ENCODE assay signal across 11 cellular contexts in the genomic region with DNA sequence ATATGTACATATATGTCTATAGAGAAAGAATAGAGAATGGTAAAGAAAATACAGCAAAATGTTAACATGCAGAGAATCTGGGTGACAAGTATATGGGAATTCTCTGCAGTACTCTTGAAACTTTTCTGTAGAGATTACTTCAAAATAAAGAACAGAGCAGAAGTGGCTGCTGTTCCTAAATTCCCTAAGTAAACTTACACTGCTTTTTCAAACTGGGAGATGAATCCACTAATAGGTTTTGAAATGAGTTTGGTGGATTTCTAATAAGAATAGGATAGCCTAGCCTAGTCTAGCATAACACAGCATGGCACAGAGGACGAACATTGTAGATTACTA. TPM values are rescaled to one million over a fixed set of nuclear protein-coding genes. Genes with fewer than 3 reads are reported as not detected.
DNase-seq lines count a peak whose midpoint lies in the region; ATAC-seq and TF ChIP-seq lines count a peak whose summit lies in the region.
"Had no signal": no experiment of that assay in that cellular context is flagged by ENCODE, and none has a peak within 500 bp of the region (broad histone marks: within the 10 kb centered on the region; RNA-seq: fewer than 3 reads in every experiment).

No MANE protein-coding gene starts in this region.

- peaks cover 89% of the 10 kb centered on the region for H3K27me3 ChIP-seq in RWPE2 (ENCODE audit: insufficient read depth, poor library complexity, severe bottlenecking)
- H3K27me3 ChIP-seq in hepatocyte = peaks cover 87% of the 10 kb centered on the region
- H3K27me3 ChIP-seq in subcutaneous abdominal adipose tissue (ENCODE audit: control insufficient read depth in 5 of 5, insufficient read depth in 4 of 5, low read length in 5 of 5) = peaks cover 12 to 39% (median 24%) of the 10 kb centered on the region in 5 donors

- H3K27ac Mint-ChIP-seq in activated T-cell treated with anti-CD3 and anti-CD28 coated beads, Interleukin-2, amount 50 U/mL, for 72 hours = no peak overlapping the region

- H3K4me3 ChIP-seq in RWPE2 (ENCODE audit: severe bottlenecking) (no peak overlapping the region), hepatocyte (peak overlapping the region; percentile 50), subcutaneous abdominal adipose tissue (ENCODE audit: low read depth in 1 of 5, low read length in 5 of 5) (peak overlapping the region in 4 of 5 donors; percentile 48 to 67 (median 58))

- peak overlapping the region; percentile 99 for H3K4me2 ChIP-seq in hepatocyte

- H3K36me3 ChIP-seq in RWPE2 (ENCODE audit: low read depth) (no peaks in the 10 kb centered on the region), hepatocyte (replicated peaks; ENCODE audit: insufficient read depth, low read depth) (no peaks in the 10 kb centered on the region), subcutaneous abdominal adipose tissue (ENCODE audit: control insufficient read depth in 5 of 5, insufficient read depth in 5 of 5, low read length in 5 of 5) (no peaks in the 10 kb centered on the region)
- H3K36me3 ChIP-seq: neutrophil had no signal

- H4K20me1 ChIP-seq in hepatocyte (ENCODE audit: insufficient read depth, poor library complexity, severe bottlenecking) = no peaks in the 10 kb centered on the region

- ATAC-seq in activated T-cell treated with anti-CD3 and anti-CD28 coated beads, Interleukin-2, amount 50 U/mL, for 72 hours (replicated peaks in 1 of 2) = no peak
- peak; percentile 45; the same call in 2 of the 3 replicates for ATAC-seq in RWPE2 (ENCODE audit: low read depth)
- no peak for ATAC-seq in left lobe of liver
- ATAC-seq in GM21576 (IDR thresholded peaks at IDR 0.05; ENCODE audit: unreplicated experiment) = no peak

- no peaks in the 10 kb centered on the region for H3K36me3 Mint-ChIP-seq in activated T-cell treated with anti-CD3 and anti-CD28 coated beads, Interleukin-2, amount 50 U/mL, for 72 hours (ENCODE audit: insufficient read depth in 2 of 2)

- TF ChIP-seq CTCF in RWPE2 (IDR thresholded peaks at IDR 0.05; ENCODE audit: poor library complexity, severe bottlenecking) (no peak), hepatocyte (IDR thresholded peaks at IDR 0.05; ENCODE audit: poor library complexity) (no peak)

- H3K9ac ChIP-seq in subcutaneous abdominal adipose tissue (ENCODE audit: low read length in 5 of 5) = no peak overlapping the region

- peaks cover 8% of the 10 kb centered on the region for H3K4me1 Mint-ChIP-seq in activated T-cell treated with anti-CD3 and anti-CD28 coated beads, Interleukin-2, amount 50 U/mL, for 72 hours (ENCODE audit: low read depth)

- no peaks in the 10 kb centered on the region for H3K9me3 ChIP-seq in RWPE2 (ENCODE audit: severe bottlenecking)
- no peaks in the 10 kb centered on the region for H3K9me3 ChIP-seq in hepatocyte (ENCODE audit: low read depth)
- no peaks in the 10 kb centered on the region for H3K9me3 ChIP-seq in subcutaneous abdominal adipose tissue (ENCODE audit: control insufficient read depth in 5 of 5, low read length in 5 of 5)
- H3K9me3 ChIP-seq: neutrophil had no signal

- 9% methylated on average over 1 of the region's 1 CpG for WGBS in hepatocyte (ENCODE audit: low lambda C conversion rate, missing lambda C conversion rate)

- H3K27ac ChIP-seq in RWPE2 (ENCODE audit: poor library complexity, severe bottlenecking) = no peak overlapping the region
- no peak overlapping the region for H3K27ac ChIP-seq in hepatocyte
- H3K27ac ChIP-seq in subcutaneous abdominal adipose tissue (ENCODE audit: low read depth, low read length) = no peak overlapping the region
- H3K27ac ChIP-seq: HL-60, neutrophil had no signal

- no peaks in the 10 kb centered on the region for H3K9me2 ChIP-seq in hepatocyte (replicated peaks; ENCODE audit: insufficient read depth)

- H3K9me3 Mint-ChIP-seq in activated T-cell treated with anti-CD3 and anti-CD28 coated beads, Interleukin-2, amount 50 U/mL, for 72 hours = no peaks in the 10 kb centered on the region

- peaks cover 3% of the 10 kb centered on the region for H3K4me1 ChIP-seq in RWPE2 (ENCODE audit: insufficient read depth, poor library complexity, severe bottlenecking)
- peaks cover 11% of the 10 kb centered on the region for H3K4me1 ChIP-seq in hepatocyte (ENCODE audit: insufficient read depth)
- H3K4me1 ChIP-seq in subcutaneous abdominal adipose tissue (ENCODE audit: control insufficient read depth in 5 of 5, insufficient read depth in 5 of 5, low read length in 5 of 5) = peaks cover 2 to 15% (median 14%) of the 10 kb centered on the region in 5 donors

- peaks cover 22% of the 10 kb centered on the region for H3K27me3 Mint-ChIP-seq in activated T-cell treated with anti-CD3 and anti-CD28 coated beads, Interleukin-2, amount 50 U/mL, for 72 hours (ENCODE audit: low read depth)

- H3K79me2 ChIP-seq in hepatocyte = no peaks in the 10 kb centered on the region

- peak overlapping the region; percentile 72 to 73 for H3K4me3 Mint-ChIP-seq in activated T-cell treated with anti-CD3 and anti-CD28 coated beads, Interleukin-2, amount 50 U/mL, for 72 hours

- H2AFZ ChIP-seq in hepatocyte = peak overlapping the region; percentile 79

- no peak for DNase-seq in activated T-cell treated with anti-CD3 and anti-CD28 coated beads, Interleukin-2, amount 50 U/mL, for 72 hours
- DNase-seq in activated T-cell treated with anti-CD3 and anti-CD28 coated beads, Interleukin-2, amount 50 U/mL, for 1 hour = no peak
- DNase-seq in RWPE2 (ENCODE audit: low spot score) (no peak), hepatocyte (ENCODE audit: low spot score) (no peak), GM19238 (ENCODE audit: insufficient read length, low spot score) (no peak), left lobe of liver (ENCODE audit: low spot score) (no peak)
- DNase-seq: NCI-H187 treated with DMSO at 0.1 percent for 48 hours had no signal

RNA-seq across cellular contexts. Expression of gene CR2, which starts 0.5 kb away (rescaled TPM):
- total RNA-seq in activated T-cell treated with anti-CD3 and anti-CD28 coated beads, Interleukin-2, amount 50 U/mL, for 72 hours = under 1 TPM; 0.07 to 0.26 TPM
- total RNA-seq in hepatocyte (0.17 and 0.36 TPM in 2 replicates), left lobe of liver (0.08 TPM)
- polyA plus RNA-seq in hepatocyte = 0.50 TPM in 1 of 2 replicates, not detected in the other

RNA-seq across cellular contexts. Expression of gene CR1, which starts 42.3 kb away (rescaled TPM):
- under 1 TPM; 0.09 to 0.22 TPM for total RNA-seq in activated T-cell treated with anti-CD3 and anti-CD28 coated beads, Interleukin-2, amount 50 U/mL, for 72 hours
- total RNA-seq in hepatocyte (0.04 and 0.20 TPM in 2 replicates), left lobe of liver (1.0 TPM)
- polyA plus RNA-seq in hepatocyte = not detected in 2 replicates
